21 cellular contexts compared by ENCODE assay signal in genomic region chr9:108351571-108351970, GRCh38.
"Had no signal": no experiment of that assay in that cellular context is flagged by ENCODE, and none has a peak within 500 bp of the region (broad histone marks: within the 10 kb centered on the region; RNA-seq: fewer than 3 reads in every experiment).

No MANE protein-coding gene starts in this region.

- H3K4me1 Mint-ChIP-seq: naive thymus-derived CD4-positive, alpha-beta T cell; nephron progenitor cell had no signal

- H3K27ac Mint-ChIP-seq: dendritic cell treated with granulocyte-macrophage colony-stimulating factor and Interleukin-4, amounts not matched to agents 40 ng/mL and 50 ng/mL, for 4 days; effector memory CD8-positive, alpha-beta T cell; naive thymus-derived CD4-positive, alpha-beta T cell; nephron progenitor cell had no signal

- DNase-seq: cerebellar nuclear complex; effector memory CD8-positive, alpha-beta T cell; glutamatergic neuron; islet precursor cell; left cardiac atrium; left ventricle myocardium superior; naive thymus-derived CD4-positive, alpha-beta T cell; nephron progenitor cell; spleen; stimulated activated CD4-positive, alpha-beta T cell treated with anti-CD3 and anti-CD28 coated beads, Interleukin-15, amount 100 ng/mL, for 24 hours; stimulated activated CD4-positive, alpha-beta T cell treated with anti-CD3 and anti-CD28 coated beads, Interleukin-1b, Interleukin-23, amount 100 ng/mL, for 48 hours; stimulated activated CD4-positive, alpha-beta T cell treated with anti-CD3 and anti-CD28 coated beads, Interleukin-4, amount 100 ng/mL, for 4 hours; stimulated activated naive CD4-positive, alpha-beta T cell; thyroid gland; upper lobe of left lung; uterus had no signal

- H3K9me3 ChIP-seq: gastroesophageal sphincter, spleen, thyroid gland, upper lobe of left lung, uterus had no signal

- H3K27ac ChIP-seq: gastroesophageal sphincter, spleen, thyroid gland, upper lobe of left lung, uterus had no signal

- H3K36me3 ChIP-seq: gastroesophageal sphincter, spleen, thyroid gland, upper lobe of left lung, uterus had no signal

- H3K27me3 ChIP-seq: gastroesophageal sphincter, spleen, thyroid gland, upper lobe of left lung, uterus had no signal

- H3K4me1 ChIP-seq: spleen, thyroid gland, uterus had no signal

- ATAC-seq: effector memory CD8-positive, alpha-beta T cell; gastroesophageal sphincter; left cardiac atrium; left ventricle myocardium superior; naive thymus-derived CD4-positive, alpha-beta T cell; sciatic nerve had no signal

- FAIRE-seq: colon had no signal

- H3K4me3 ChIP-seq: gastroesophageal sphincter, lung, spleen, thyroid gland, upper lobe of left lung, uterus had no signal

- H3K4me3 Mint-ChIP-seq: dendritic cell treated with granulocyte-macrophage colony-stimulating factor and Interleukin-4, amounts not matched to agents 40 ng/mL and 50 ng/mL, for 4 days; effector memory CD8-positive, alpha-beta T cell; naive thymus-derived CD4-positive, alpha-beta T cell; nephron progenitor cell had no signal

- H3K27me3 Mint-ChIP-seq: dendritic cell treated with granulocyte-macrophage colony-stimulating factor and Interleukin-4, amounts not matched to agents 40 ng/mL and 50 ng/mL, for 4 days; effector memory CD8-positive, alpha-beta T cell had no signal
